ENCODE assay signal across 1 cellular context in genomic region chr18:53458266-53458665, GRCh38.
TF ChIP-seq lines count a peak whose summit lies in the region.

No MANE protein-coding gene starts in this region.

TF ChIP-seq in GM23338, 12 proteins besides CTCF, POLR2A, EP300 and RAD21 (continued from another document):
- no peak for TF ChIP-seq ZNF462 (CRISPR knock-in tag; IDR thresholded peaks at IDR 0.05)
- TF ChIP-seq EZH2phosphoT487 (IDR thresholded peaks at IDR 0.05; ENCODE audit: unreplicated experiment), result no peak
- no peak for TF ChIP-seq CREB1 (CRISPR knock-in tag; IDR thresholded peaks at IDR 0.05; ENCODE audit: low read depth)
